Comparison of ENCODE assay signal across 8 cellular contexts in genomic region chr12:27383429-27384260, GRCh38. TPM values are rescaled to one million over a fixed set of nuclear protein-coding genes. Genes with fewer than 3 reads are reported as not detected.
A peak's percentile ranks its signal among the peaks of the same experiment; 100 is the strongest.
DNase-seq lines count a peak whose midpoint lies in the region; ATAC-seq, FAIRE-seq and TF ChIP-seq lines count a peak whose summit lies in the region.

No MANE protein-coding gene starts in this region.

- peak; percentile 52 for FAIRE-seq in bronchial epithelial cell (lab: Jason Lieb, UNC)

- H3K27ac ChIP-seq in WERI-Rb-1 = no peak overlapping the region

- TF ChIP-seq CTCF in WERI-Rb-1 (IDR thresholded peaks at IDR 0.05; ENCODE audit: low read depth, low read length) (peak; percentile 91), bronchial epithelial cell (IDR thresholded peaks at IDR 0.05; ENCODE audit: insufficient read depth, low read length, severe bottlenecking) (peak; percentile 88)

- H3K4me3 ChIP-seq in WERI-Rb-1 (ENCODE audit: low read depth, low read length) = no peak overlapping the region
- H3K4me3 ChIP-seq in bronchial epithelial cell (ENCODE audit: low read depth, low read length) = no peak overlapping the region

- H3K36me3 ChIP-seq in WERI-Rb-1 (no peaks in the 10 kb centered on the region; the same call in 1 of the 2 replicates), bronchial epithelial cell (ENCODE audit: control insufficient read depth, insufficient read depth, low read length) (peaks cover 16% of the 10 kb centered on the region)

- peak; percentile 84 for DNase-seq in EL
- peak; percentile 90 for DNase-seq in NCI-H2171 treated with DMSO at 0.1 percent for 48 hours (lab: John Stamatoyannopoulos, UW)
- peak; percentile 77 for DNase-seq in WERI-Rb-1
- peak; percentile 93 for DNase-seq in bronchial epithelial cell (ENCODE audit: low read depth)
- peak; percentile 89 for DNase-seq in kidney tubule cell (ENCODE audit: low spot score)
- peak; percentile 65 to 67 for DNase-seq in stimulated activated CD4-positive, alpha-beta T cell treated with anti-CD3 and anti-CD28 coated beads, Interleukin-2, amount 100 ng/mL, for 48 hours

- H3K27me3 ChIP-seq in WERI-Rb-1 (ENCODE audit: insufficient read depth, low read depth, severe bottlenecking) = no peaks in the 10 kb centered on the region
- no peaks in the 10 kb centered on the region for H3K27me3 ChIP-seq in bronchial epithelial cell (ENCODE audit: control insufficient read depth, insufficient read depth, low read length)

- ATAC-seq in HG02610 (IDR thresholded peaks at IDR 0.05; ENCODE audit: unreplicated experiment) (peak; percentile 61), HG02571 (IDR thresholded peaks at IDR 0.05; ENCODE audit: unreplicated experiment) (no peak)

- H3K9me3 ChIP-seq in WERI-Rb-1 (ENCODE audit: severe bottlenecking) = no peaks in the 10 kb centered on the region

RNA-seq across cellular contexts. Expression of gene BMAL2, which starts 51.0 kb away (rescaled TPM):
- total RNA-seq in bronchial epithelial cell = 101 and 102 TPM in 2 replicates
